Comparison of ENCODE assay signal across 15 cellular contexts in genomic region chr14:100535287-100536131, GRCh38. TPM values are rescaled to one million over a fixed set of nuclear protein-coding genes. Genes with fewer than 3 reads are reported as not detected.
DNase-seq lines count a peak whose midpoint lies in the region; ATAC-seq and TF ChIP-seq lines count a peak whose summit lies in the region.
"Had no signal": no experiment of that assay in that cellular context is flagged by ENCODE, and none has a peak within 500 bp of the region (broad histone marks: within the 10 kb centered on the region; RNA-seq: fewer than 3 reads in every experiment).

No MANE protein-coding gene starts in this region.

- H3K27ac ChIP-seq in left lung = no peak overlapping the region
- no peak overlapping the region for H3K27ac ChIP-seq in upper lobe of right lung
- H3K27ac ChIP-seq: skin epidermis, vagina had no signal

- no peak overlapping the region for H3K4me3 Mint-ChIP-seq in activated naive CD8-positive, alpha-beta T cell treated with anti-CD3 and anti-CD28 coated beads, Interleukin-2, amount 10 ng/mL, durations not matched to agents 7 days and 5 days
- no peak overlapping the region for H3K4me3 Mint-ChIP-seq in activated naive CD8-positive, alpha-beta T cell treated with anti-CD3 and anti-CD28 coated beads, Interleukin-2, amount 50 U/mL, for 24 hours
- H3K4me3 Mint-ChIP-seq: activated CD4-positive, alpha-beta T cell treated with anti-CD3 and anti-CD28 coated beads, Interleukin-2, amount 10 ng/mL, durations not matched to agents 7 days and 5 days; naive thymus-derived CD4-positive, alpha-beta T cell had no signal

- no peak overlapping the region for H3K27ac Mint-ChIP-seq in activated naive CD8-positive, alpha-beta T cell treated with anti-CD3 and anti-CD28 coated beads, Interleukin-2, amount 10 ng/mL, durations not matched to agents 7 days and 5 days
- no peak overlapping the region for H3K27ac Mint-ChIP-seq in activated naive CD8-positive, alpha-beta T cell treated with anti-CD3 and anti-CD28 coated beads, Interleukin-2, amount 50 U/mL, for 24 hours
- H3K27ac Mint-ChIP-seq: activated CD4-positive, alpha-beta T cell treated with anti-CD3 and anti-CD28 coated beads, Interleukin-2, amount 10 ng/mL, durations not matched to agents 7 days and 5 days had no signal

- POLR2A ChIA-PET in activated naive CD8-positive, alpha-beta T cell treated with anti-CD3 and anti-CD28 coated beads, Interleukin-2, amount 10 ng/mL, durations not matched to agents 7 days and 5 days (lab: Charles Lee) = interaction anchor here (2.7 kb wide), 1 partner anchor 11 kb away, joined by 9 read pairs; no protein-coding TSS in a partner anchor

- no peaks in the 10 kb centered on the region for H3K27me3 Mint-ChIP-seq in activated naive CD8-positive, alpha-beta T cell treated with anti-CD3 and anti-CD28 coated beads, Interleukin-2, amount 10 ng/mL, durations not matched to agents 7 days and 5 days
- H3K27me3 Mint-ChIP-seq in activated naive CD8-positive, alpha-beta T cell treated with anti-CD3 and anti-CD28 coated beads, Interleukin-2, amount 50 U/mL, for 24 hours = no peaks in the 10 kb centered on the region
- H3K27me3 Mint-ChIP-seq: activated CD4-positive, alpha-beta T cell treated with anti-CD3 and anti-CD28 coated beads, Interleukin-2, amount 10 ng/mL, durations not matched to agents 7 days and 5 days; naive thymus-derived CD4-positive, alpha-beta T cell had no signal

- H3K36me3 Mint-ChIP-seq in activated naive CD8-positive, alpha-beta T cell treated with anti-CD3 and anti-CD28 coated beads, Interleukin-2, amount 10 ng/mL, durations not matched to agents 7 days and 5 days = peaks cover 2% of the 10 kb centered on the region
- H3K36me3 Mint-ChIP-seq in activated naive CD8-positive, alpha-beta T cell treated with anti-CD3 and anti-CD28 coated beads, Interleukin-2, amount 50 U/mL, for 24 hours (ENCODE audit: low read depth) = no peaks in the 10 kb centered on the region
- H3K36me3 Mint-ChIP-seq: naive thymus-derived CD4-positive, alpha-beta T cell had no signal

- H3K36me3 ChIP-seq in left lung (peaks cover 0 to 22% of the 10 kb centered on the region in 2 donors), upper lobe of right lung (no peaks in the 10 kb centered on the region)
- H3K36me3 ChIP-seq: vagina had no signal

- H3K4me1 Mint-ChIP-seq in activated naive CD8-positive, alpha-beta T cell treated with anti-CD3 and anti-CD28 coated beads, Interleukin-2, amount 10 ng/mL, durations not matched to agents 7 days and 5 days = peaks cover 11% of the 10 kb centered on the region
- peaks cover 7% of the 10 kb centered on the region for H3K4me1 Mint-ChIP-seq in activated naive CD8-positive, alpha-beta T cell treated with anti-CD3 and anti-CD28 coated beads, Interleukin-2, amount 50 U/mL, for 24 hours

- no peaks in the 10 kb centered on the region for H3K9me3 Mint-ChIP-seq in activated naive CD8-positive, alpha-beta T cell treated with anti-CD3 and anti-CD28 coated beads, Interleukin-2, amount 10 ng/mL, durations not matched to agents 7 days and 5 days
- no peaks in the 10 kb centered on the region for H3K9me3 Mint-ChIP-seq in activated naive CD8-positive, alpha-beta T cell treated with anti-CD3 and anti-CD28 coated beads, Interleukin-2, amount 50 U/mL, for 24 hours
- H3K9me3 Mint-ChIP-seq: activated CD4-positive, alpha-beta T cell treated with anti-CD3 and anti-CD28 coated beads, Interleukin-2, amount 10 ng/mL, durations not matched to agents 7 days and 5 days; naive thymus-derived CD4-positive, alpha-beta T cell had no signal

- ATAC-seq in activated naive CD8-positive, alpha-beta T cell treated with anti-CD3 and anti-CD28 coated beads, Interleukin-2, amount 10 ng/mL, durations not matched to agents 7 days and 5 days (ENCODE audit: low read depth) = no peak
- ATAC-seq in activated naive CD8-positive, alpha-beta T cell treated with anti-CD3 and anti-CD28 coated beads, Interleukin-2, amount 50 U/mL, for 24 hours = no peak
- ATAC-seq in left lung (no peak), upper lobe of right lung (no peak)
- ATAC-seq: K562; naive thymus-derived CD4-positive, alpha-beta T cell had no signal

- peak; percentile 16 for DNase-seq in activated naive CD8-positive, alpha-beta T cell treated with anti-CD3 and anti-CD28 coated beads, Interleukin-2, amount 10 ng/mL, durations not matched to agents 7 days and 5 days
- DNase-seq in activated naive CD8-positive, alpha-beta T cell treated with anti-CD3 and anti-CD28 coated beads, Interleukin-2, amount 50 U/mL, for 24 hours = no peak
- DNase-seq in activated T-cell treated with anti-CD3 and anti-CD28 coated beads, Interleukin-2, amount 50 U/mL, for 48 hours = peak; percentile 1 to 10
- DNase-seq in left lung (peak; percentile 25 to 61), upper lobe of right lung (peak; percentile 46), OCI-M1 (lab: John Stamatoyannopoulos, UW) (no peak), HK-2 (ENCODE audit: unreplicated experiment) (no peak), DMS153 treated with DMSO at 0.1 percent for 48 hours (lab: John Stamatoyannopoulos, UW; ENCODE audit: unreplicated experiment) (no peak)
- DNase-seq: activated CD4-positive, alpha-beta T cell treated with anti-CD3 and anti-CD28 coated beads, Interleukin-2, amount 10 ng/mL, durations not matched to agents 7 days and 5 days; NCI-H2029 treated with DMSO at 0.1 percent for 48 hours had no signal

- H3K4me1 ChIP-seq in left lung (peaks cover 14 to 23% of the 10 kb centered on the region in 2 donors), upper lobe of right lung (peaks cover 10% of the 10 kb centered on the region)

- H3K27me3 ChIP-seq in left lung = no peaks in the 10 kb centered on the region
- no peaks in the 10 kb centered on the region for H3K27me3 ChIP-seq in upper lobe of right lung
- H3K27me3 ChIP-seq: vagina had no signal

- no peak for TF ChIP-seq CTCF in left lung (IDR thresholded peaks at IDR 0.05)
- TF ChIP-seq CTCF in upper lobe of right lung (IDR thresholded peaks at IDR 0.05) = no peak

- no peaks in the 10 kb centered on the region for H3K9me3 ChIP-seq in left lung
- H3K9me3 ChIP-seq in upper lobe of right lung = no peaks in the 10 kb centered on the region
- H3K9me3 ChIP-seq: vagina had no signal

- no peak overlapping the region for H3K4me3 ChIP-seq in left lung
- H3K4me3 ChIP-seq in upper lobe of right lung = no peak overlapping the region
- H3K4me3 ChIP-seq: K562, skin epidermis, vagina had no signal

- intact Hi-C loops in left lung (cut with DNase I) (no loop called here), upper lobe of right lung (cut with DNase I) (no loop called here)

RNA-seq across cellular contexts. Expression of gene BEGAIN, which starts 51.7 kb away (rescaled TPM):
- total RNA-seq in activated naive CD8-positive, alpha-beta T cell treated with anti-CD3 and anti-CD28 coated beads, Interleukin-2, amount 10 ng/mL, durations not matched to agents 7 days and 5 days = 1 to 10 TPM; 1.5 to 2.3 TPM
- 1 to 10 TPM; 1.3 to 1.5 TPM for total RNA-seq in left lung
- 1.5 TPM for total RNA-seq in upper lobe of right lung
- total RNA-seq: fibroblast of villous mesenchyme had no signal

Comparison
In these comparisons a context has a peak if more than half of its experiments do, and no peak if none do; other contexts are left out.
1. DNase-seq: peak in activated naive CD8-positive, alpha-beta T cell treated with anti-CD3 and anti-CD28 coated beads, Interleukin-2, amount 10 ng/mL, durations not matched to agents 7 days and 5 days (single experiment), activated T-cell treated with anti-CD3 and anti-CD28 coated beads, Interleukin-2, amount 50 U/mL, for 48 hours (2 of 2), left lung (2 of 2) and upper lobe of right lung (single experiment); none in activated naive CD8-positive, alpha-beta T cell treated with anti-CD3 and anti-CD28 coated beads, Interleukin-2, amount 50 U/mL, for 24 hours (single experiment), OCI-M1 (single experiment), HK-2 (single experiment) and DMS153 treated with DMSO at 0.1 percent for 48 hours (single experiment).